18 cellular contexts compared by ENCODE assay signal in genomic region chr4:168535689-168536088, GRCh38.
"Had no signal": no experiment of that assay in that cellular context is flagged by ENCODE, and none has a peak within 500 bp of the region (broad histone marks: within the 10 kb centered on the region; RNA-seq: fewer than 3 reads in every experiment).

No MANE protein-coding gene starts in this region.

- H3K36me3 ChIP-seq: adrenal gland, esophagus squamous epithelium, heart left ventricle, neutrophil, upper lobe of right lung, WERI-Rb-1 had no signal

- H3K4me1 Mint-ChIP-seq: T-cell had no signal

- H3K27ac Mint-ChIP-seq: activated naive CD4-positive, alpha-beta T cell treated with anti-CD3 and anti-CD28 coated beads, Interleukin-2, amount 50 U/mL, for 72 hours; natural killer cell treated with Interleukin-12 subunit alpha and Interleukin-12 subunit beta and Interleukin-15 and Interleukin-18, amount 100 ng/mL, for 72 hours; T-cell; T-helper 2 cell treated with Interferon-gamma antibody and Interleukin-4, amounts not matched to agents 5 μg/mL and 100 μg/mL, for 36 hours had no signal

- H3K4me3 Mint-ChIP-seq: natural killer cell treated with Interleukin-12 subunit alpha and Interleukin-12 subunit beta and Interleukin-15 and Interleukin-18, amount 100 ng/mL, for 72 hours; T-cell; T-helper 2 cell treated with Interferon-gamma antibody and Interleukin-4, amounts not matched to agents 5 μg/mL and 100 μg/mL, for 36 hours had no signal

- H3K9me3 ChIP-seq: adrenal gland, esophagus squamous epithelium, heart left ventricle, neutrophil, upper lobe of right lung had no signal

- DNase-seq: activated T-cell treated with anti-CD3 and anti-CD28 coated beads, Interleukin-2, amount 50 U/mL, for 1 hour; adrenal gland; central memory CD4-positive, alpha-beta T cell; effector memory CD4-positive, alpha-beta T cell; esophagus squamous epithelium; heart left ventricle; midbrain; stimulated activated CD4-positive, alpha-beta T cell treated with anti-CD3 and anti-CD28 coated beads, Interleukin-2, amount 100 ng/mL, for 48 hours; stimulated activated naive CD4-positive, alpha-beta T cell treated with Interleukin-2 at 50 U/mL for 16 hours; T-cell; upper lobe of right lung; WERI-Rb-1 had no signal

- H3K9ac ChIP-seq: parathyroid adenoma had no signal

- H3K27me3 ChIP-seq: adrenal gland, heart left ventricle, neutrophil, upper lobe of right lung had no signal

- H3K4me1 ChIP-seq: adrenal gland, parathyroid adenoma, upper lobe of right lung had no signal

- ATAC-seq: activated naive CD4-positive, alpha-beta T cell treated with anti-CD3 and anti-CD28 coated beads, Interleukin-2, amount 50 U/mL, for 72 hours; heart left ventricle; natural killer cell treated with Interleukin-12 subunit alpha and Interleukin-12 subunit beta and Interleukin-15 and Interleukin-18, amount 100 ng/mL, for 72 hours; sciatic nerve; T-cell; upper lobe of right lung had no signal

- H2AFZ ChIP-seq: parathyroid adenoma had no signal

- H3K9me3 Mint-ChIP-seq: activated naive CD4-positive, alpha-beta T cell treated with anti-CD3 and anti-CD28 coated beads, Interleukin-2, amount 50 U/mL, for 72 hours; natural killer cell treated with Interleukin-12 subunit alpha and Interleukin-12 subunit beta and Interleukin-15 and Interleukin-18, amount 100 ng/mL, for 72 hours; T-cell; T-helper 2 cell treated with Interferon-gamma antibody and Interleukin-4, amounts not matched to agents 5 μg/mL and 100 μg/mL, for 36 hours had no signal

- H3K79me2 ChIP-seq: parathyroid adenoma had no signal

- H3K27ac ChIP-seq: adrenal gland, esophagus squamous epithelium, neutrophil, parathyroid adenoma, upper lobe of right lung, WERI-Rb-1 had no signal

- H3K4me3 ChIP-seq: adrenal gland, esophagus squamous epithelium, heart left ventricle, upper lobe of right lung had no signal

- H3K36me3 Mint-ChIP-seq: activated naive CD4-positive, alpha-beta T cell treated with anti-CD3 and anti-CD28 coated beads, Interleukin-2, amount 50 U/mL, for 72 hours; natural killer cell treated with Interleukin-12 subunit alpha and Interleukin-12 subunit beta and Interleukin-15 and Interleukin-18, amount 100 ng/mL, for 72 hours; T-cell had no signal
